Comparison of ENCODE assay signal across 1 cellular context in genomic region chr5:88836195-88836838, GRCh38.
A peak's percentile ranks its signal among the peaks of the same experiment; 100 is the strongest.
TF ChIP-seq lines count a peak whose summit lies in the region.

No MANE protein-coding gene starts in this region.

TF ChIP-seq in K562, 482 proteins besides CTCF, POLR2A, EP300 and RAD21 (continued from another document):
- TF ChIP-seq ZNF586 (CRISPR knock-in tag; conservative IDR thresholded peaks at IDR 0.05): 0 out of 2 replicates have a peak, but pooled peaks have one; percentile 18
- no peak for TF ChIP-seq XRCC3 (IDR thresholded peaks at IDR 0.05)
- peak in 1 of 2 experiments; percentile 45; a peak in 1 of 4 replicates for TF ChIP-seq ZNF639 (CRISPR knock-in tag; conservative IDR thresholded peaks at IDR 0.05 in 1 of 2, IDR thresholded peaks at IDR 0.05 in 1 of 2)
- 0 out of 2 replicates have a peak, but pooled peaks have one; percentile 14 for TF ChIP-seq GMEB1 (CRISPR knock-in tag; IDR thresholded peaks at IDR 0.05)
- TF ChIP-seq BRCA1 (IDR thresholded peaks at IDR 0.05): no peak
- no peak for TF ChIP-seq BRCA1 (CRISPR knock-in tag; IDR thresholded peaks at IDR 0.05)
- peak; percentile 92 for TF ChIP-seq TCF3 (CRISPR knock-in tag; IDR thresholded peaks at IDR 0.05)
- peak; percentile 93 for TF ChIP-seq CBFA2T3 (IDR thresholded peaks at IDR 0.05)
- peak; percentile 75; the same call in 1 of the 2 replicates for TF ChIP-seq STAT5A (IDR thresholded peaks at IDR 0.05; ENCODE audit: borderline replicate concordance, low read length)
- TF ChIP-seq TFAM (CRISPR knock-in tag; conservative IDR thresholded peaks at IDR 0.05): no peak
- TF ChIP-seq ZEB2 (IDR thresholded peaks at IDR 0.05): 0 out of 2 replicates have a peak, but pooled peaks have one; percentile 31
- TF ChIP-seq ZNF695 (CRISPR knock-in tag; IDR thresholded peaks at IDR 0.05): no peak
- TF ChIP-seq ATF3 (IDR thresholded peaks at IDR 0.05): peak; percentile 29; the same call in 1 of the 2 replicates
- no peak for TF ChIP-seq ATF3 (CRISPR knock-in tag; conservative IDR thresholded peaks at IDR 0.05)
- TF ChIP-seq NCOA2 (IDR thresholded peaks at IDR 0.05; ENCODE audit: partially characterized antibody in 2 of 2): no peak
- TF ChIP-seq E2F6 (IDR thresholded peaks at IDR 0.05; ENCODE audit: borderline replicate concordance in 1 of 2, extremely low read depth in 1 of 2, insufficient read depth in 1 of 2, insufficient read length in 1 of 2, low read depth in 1 of 2, low read length in 1 of 2, poor library complexity in 1 of 2, severe bottlenecking in 1 of 2): peak in 1 of 2 experiments; percentile 44
- TF ChIP-seq RBBP5 (IDR thresholded peaks at IDR 0.05; ENCODE audit: borderline replicate concordance, insufficient read depth, low read length, poor library complexity, severe bottlenecking): peak; percentile 29
- TF ChIP-seq NEUROD1 (IDR thresholded peaks at IDR 0.05; ENCODE audit: borderline replicate concordance, low read depth, low read length, partially characterized antibody): peak; percentile 46
- TF ChIP-seq MNT (conservative IDR thresholded peaks at IDR 0.05): peak in 1 of 2 experiments; percentile 35; a peak in 1 of 4 replicates
- TF ChIP-seq DACH1 (IDR thresholded peaks at IDR 0.05; ENCODE audit: partially characterized antibody): peak; percentile 16
- TF ChIP-seq CHAMP1 (IDR thresholded peaks at IDR 0.05): peak; percentile 82
- TF ChIP-seq RCOR1 (IDR thresholded peaks at IDR 0.05; ENCODE audit: borderline replicate concordance in 1 of 2, low read depth in 2 of 2, low read length in 2 of 2): peak; percentile 48 to 92; a peak in 3 of 4 replicates
- TF ChIP-seq PRMT5 (CRISPR knock-in tag; IDR thresholded peaks at IDR 0.05): no peak
- peak; percentile 62 for TF ChIP-seq ETV5 (CRISPR knock-in tag; IDR thresholded peaks at IDR 0.05; ENCODE audit: low read depth)
- peak; percentile 88 for TF ChIP-seq MIER1 (IDR thresholded peaks at IDR 0.05; ENCODE audit: low read depth)
- 0 out of 2 replicates have a peak, but pooled peaks have one; percentile 77 for TF ChIP-seq ZNF12 (CRISPR knock-in tag; IDR thresholded peaks at IDR 0.05)
- TF ChIP-seq ZNF644 (tag; IDR thresholded peaks at IDR 0.05; ENCODE audit: low read depth): 0 out of 2 replicates have a peak, but pooled peaks have one; percentile 30
- no peak for TF ChIP-seq TFAP4 (CRISPR knock-in tag; IDR thresholded peaks at IDR 0.05; ENCODE audit: borderline replicate concordance)
- peak; percentile 40; the same call in 1 of the 2 replicates for TF ChIP-seq BHLHE40 (IDR thresholded peaks at IDR 0.05; ENCODE audit: low read length)
- peak; percentile 64 for TF ChIP-seq FOXM1 (IDR thresholded peaks at IDR 0.05; ENCODE audit: low read depth)
- no peak for TF ChIP-seq FOXM1 (CRISPR knock-in tag; IDR thresholded peaks at IDR 0.05; ENCODE audit: low read depth)
- TF ChIP-seq E2F3 (CRISPR knock-in tag; IDR thresholded peaks at IDR 0.05): 0 out of 2 replicates have a peak, but pooled peaks have one; percentile 38
- TF ChIP-seq CREM (IDR thresholded peaks at IDR 0.05; ENCODE audit: low read depth): peak; percentile 38
- TF ChIP-seq DEAF1 (CRISPR knock-in tag; IDR thresholded peaks at IDR 0.05): peak; percentile 39; the same call in 1 of the 2 replicates
- TF ChIP-seq SMARCC2 (IDR thresholded peaks at IDR 0.05; ENCODE audit: low read depth): peak; percentile 52; the same call in 1 of the 2 replicates
- no peak for TF ChIP-seq GABPB1 (CRISPR knock-in tag; IDR thresholded peaks at IDR 0.05)
- no peak for TF ChIP-seq NR2C2 (CRISPR knock-in tag; IDR thresholded peaks at IDR 0.05)
- TF ChIP-seq NR2C2 (tag; IDR thresholded peaks at IDR 0.05): peak; percentile 30; the same call in 1 of the 2 replicates
- TF ChIP-seq PML (IDR thresholded peaks at IDR 0.05; ENCODE audit: low read length): peak; percentile 50; the same call in 1 of the 2 replicates
- TF ChIP-seq ARID1B (IDR thresholded peaks at IDR 0.05): peak; percentile 94
- 0 out of 4 replicates have a peak, but pooled peaks of 1 of the 2 experiments have one; percentile 38 for TF ChIP-seq TBL1XR1 (IDR thresholded peaks at IDR 0.05; ENCODE audit: low read length in 2 of 2)
- TF ChIP-seq HDAC1 (IDR thresholded peaks at IDR 0.05): peak in 1 of 2 experiments; percentile 41; a peak in 1 of 4 replicates
- no peak for TF ChIP-seq PHF8 (IDR thresholded peaks at IDR 0.05; ENCODE audit: borderline replicate concordance, low read length)
- TF ChIP-seq ZNF282 (CRISPR knock-in tag; IDR thresholded peaks at IDR 0.05): no peak
- 0 out of 2 replicates have a peak, but pooled peaks have one; percentile 21 for TF ChIP-seq ERF (CRISPR knock-in tag; IDR thresholded peaks at IDR 0.05)
- peak; percentile 17 to 75; a peak in 2 of 4 replicates for TF ChIP-seq MAZ (CRISPR knock-in tag; conservative IDR thresholded peaks at IDR 0.05 in 1 of 2, IDR thresholded peaks at IDR 0.05 in 1 of 2)
- 0 out of 2 replicates have a peak, but pooled peaks have one; percentile 19 for TF ChIP-seq ZBTB33 (CRISPR knock-in tag; IDR thresholded peaks at IDR 0.05)
- TF ChIP-seq HDAC2 (IDR thresholded peaks at IDR 0.05): peak; percentile 63; the same call in 1 of the 2 replicates
- 0 out of 2 replicates have a peak, but pooled peaks have one; percentile 42 for TF ChIP-seq ATF4 (CRISPR knock-in tag; IDR thresholded peaks at IDR 0.05)
- TF ChIP-seq ZBTB9 (CRISPR knock-in tag; IDR thresholded peaks at IDR 0.05): peak; percentile 63; the same call in 1 of the 2 replicates
